In the genomic region with DNA sequence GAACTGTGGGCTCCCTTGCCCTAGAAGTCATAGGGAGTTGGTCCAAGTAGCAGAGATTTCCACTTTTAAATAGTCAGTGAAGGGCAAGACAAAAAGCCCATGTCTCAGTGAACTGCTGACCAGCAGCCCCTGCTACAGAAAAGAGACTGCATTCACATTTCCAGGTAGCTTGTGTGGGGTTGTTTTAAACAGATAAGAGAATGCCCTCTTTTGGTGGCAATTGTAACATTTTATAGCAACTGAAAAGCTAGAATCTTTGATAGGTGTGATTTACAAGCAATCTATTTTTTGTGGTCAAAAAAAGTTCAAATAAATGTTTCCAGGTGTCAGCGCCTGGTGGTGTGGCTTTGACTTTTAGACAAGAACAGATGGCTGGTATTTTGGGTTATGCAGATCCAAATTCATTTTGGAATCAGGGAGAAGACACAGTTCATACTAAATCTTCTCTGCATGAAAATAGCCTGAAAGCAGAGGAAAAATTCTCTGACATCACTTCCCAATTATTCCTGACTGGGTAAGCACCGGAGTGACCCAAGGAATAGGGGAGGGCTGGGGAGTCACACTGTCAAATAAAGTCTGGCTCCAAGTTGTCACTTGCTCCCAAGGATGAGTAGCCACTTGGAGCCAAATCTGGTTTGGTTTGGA, we compare ENCODE assay signal across 24 cellular contexts. TPM values are rescaled to one million over a fixed set of nuclear protein-coding genes. Genes with fewer than 3 reads are reported as not detected.
A peak's percentile ranks its signal among the peaks of the same experiment; 100 is the strongest.
DNase-seq lines count a peak whose midpoint lies in the region; ATAC-seq and TF ChIP-seq lines count a peak whose summit lies in the region.
"Had no signal": no experiment of that assay in that cellular context is flagged by ENCODE, and none has a peak within 500 bp of the region (broad histone marks: within the 10 kb centered on the region; RNA-seq: fewer than 3 reads in every experiment).

No MANE protein-coding gene starts in this region.

- H3K27me3 ChIP-seq in DND-41 (ENCODE audit: insufficient read depth, low read length, poor library complexity) = peaks cover 6% of the 10 kb centered on the region
- peaks cover 29% of the 10 kb centered on the region for H3K27me3 ChIP-seq in SJCRH30

- H3K4me3 ChIP-seq in DND-41 (ENCODE audit: low read depth in 1 of 2, low read length in 2 of 2) (no peak overlapping the region), SJCRH30 (no peak overlapping the region)
- H3K4me3 ChIP-seq: SK-N-MC had no signal

- H4K20me1 ChIP-seq in DND-41 (ENCODE audit: insufficient read depth, low read length) = no peaks in the 10 kb centered on the region

- no peak overlapping the region for H3K27ac Mint-ChIP-seq in central memory CD8-positive, alpha-beta T cell (ENCODE audit: low read depth)
- peak overlapping the region in 5 of 10 donors; percentile 14 to 93 (median 83) for H3K27ac Mint-ChIP-seq in naive thymus-derived CD8-positive, alpha-beta T cell
- H3K27ac Mint-ChIP-seq: activated T-helper 2 cell treated with anti-CD3 and anti-CD28 coated beads, Interferon-gamma antibody, Interleukin-2, Interleukin-4, amounts not matched to agents 10 μg/mL and 5 μg/mL and 100 μg/mL, durations not matched to agents 14 hours and 24 hours and 36 hours; endodermal cell; neural progenitor cell; T-helper 17 cell had no signal

- peak; percentile 16 for TF ChIP-seq CTCF in DND-41 (IDR thresholded peaks at IDR 0.05; ENCODE audit: borderline replicate concordance, extremely low read depth, low read length, poor library complexity, severe bottlenecking)

- POLR2A ChIA-PET in naive thymus-derived CD8-positive, alpha-beta T cell (lab: Charles Lee) = interaction anchor here (0.6 kb wide), 1 partner anchor 418 kb away, joined by 3 read pairs; no protein-coding TSS in a partner anchor

- H3K9me3 ChIP-seq in DND-41 (ENCODE audit: insufficient read depth, low read length, severe bottlenecking) = peaks cover 2% of the 10 kb centered on the region
- no peaks in the 10 kb centered on the region for H3K9me3 ChIP-seq in SJCRH30 (replicated peaks)

- no peak for ATAC-seq in DND-41 (ENCODE audit: insufficient read depth, low read depth)
- ATAC-seq in central memory CD8-positive, alpha-beta T cell (replicated peaks; ENCODE audit: extremely low read depth, poor library complexity, severe bottlenecking) = no peak
- ATAC-seq in naive thymus-derived CD8-positive, alpha-beta T cell = no peak
- ATAC-seq: PC-3 had no signal

- DNase-seq in DND-41 (no peak), NAMALWA (ENCODE audit: low spot score) (peak; percentile 14), activated gamma-delta T cell (lab: John Stamatoyannopoulos, UW) (no peak), GM03348 (ENCODE audit: low spot score) (no peak), SJCRH30 (no peak)
- no peak for DNase-seq in central memory CD8-positive, alpha-beta T cell (ENCODE audit: low spot score in 2 of 2)
- no peak for DNase-seq in naive thymus-derived CD8-positive, alpha-beta T cell
- DNase-seq: endodermal cell, glutamatergic neuron, mammary epithelial cell, PC-3 had no signal

- peaks cover 23% of the 10 kb centered on the region for H3K4me1 Mint-ChIP-seq in central memory CD8-positive, alpha-beta T cell
- H3K4me1 Mint-ChIP-seq in naive thymus-derived CD8-positive, alpha-beta T cell = peaks cover 9 to 29% (median 25%) of the 10 kb centered on the region in 4 donors

- peaks cover 12% of the 10 kb centered on the region for H3K27me3 Mint-ChIP-seq in central memory CD8-positive, alpha-beta T cell
- H3K27me3 Mint-ChIP-seq in naive thymus-derived CD8-positive, alpha-beta T cell = peaks cover 0 to 8% (median 0%) of the 10 kb centered on the region in 5 donors
- H3K27me3 Mint-ChIP-seq: stimulated activated memory B cell treated with anti-CD40 and anti-IgM and Interleukin-4, amounts not matched to agents 10 μg/mL and 1 μg/mL and 100 μg/mL, for 72 hours had no signal

- H2AFZ ChIP-seq in DND-41 (ENCODE audit: low read depth, low read length) = no peak overlapping the region
- H2AFZ ChIP-seq: parathyroid adenoma had no signal

- H3K79me2 ChIP-seq in DND-41 (ENCODE audit: insufficient read depth, low read length) = no peaks in the 10 kb centered on the region
- H3K79me2 ChIP-seq: parathyroid adenoma had no signal

- H3K4me1 ChIP-seq in DND-41 (ENCODE audit: insufficient read depth, low read length) = peaks cover 20% of the 10 kb centered on the region
- no peaks in the 10 kb centered on the region for H3K4me1 ChIP-seq in SJCRH30
- H3K4me1 ChIP-seq: parathyroid adenoma had no signal

- H3K36me3 ChIP-seq in DND-41 (ENCODE audit: insufficient read depth, low read length) = no peaks in the 10 kb centered on the region
- H3K36me3 ChIP-seq in SJCRH30 = no peaks in the 10 kb centered on the region
- H3K36me3 ChIP-seq: neural progenitor cell had no signal

- no peak overlapping the region for H3K27ac ChIP-seq in DND-41 (ENCODE audit: low read length)
- H3K27ac ChIP-seq in SJCRH30 = no peak overlapping the region
- H3K27ac ChIP-seq: C4-2B, HL-60, neural progenitor cell, parathyroid adenoma, SK-N-MC had no signal

- peak overlapping the region; percentile 80 for H3K4me3 Mint-ChIP-seq in central memory CD8-positive, alpha-beta T cell
- peak overlapping the region; percentile 28 to 94 (median 89) for H3K4me3 Mint-ChIP-seq in naive thymus-derived CD8-positive, alpha-beta T cell

- H3K36me3 Mint-ChIP-seq in central memory CD8-positive, alpha-beta T cell (ENCODE audit: insufficient read depth) = no peaks in the 10 kb centered on the region
- H3K36me3 Mint-ChIP-seq in naive thymus-derived CD8-positive, alpha-beta T cell = no peaks in the 10 kb centered on the region
- H3K36me3 Mint-ChIP-seq: activated naive CD8-positive, alpha-beta T cell treated with anti-CD3 and anti-CD28 coated beads, Interleukin-2, amount 10 ng/mL, durations not matched to agents 7 days and 5 days; neural progenitor cell; stimulated activated memory B cell treated with anti-CD40 and anti-IgM and Interleukin-4, amounts not matched to agents 10 μg/mL and 1 μg/mL and 100 μg/mL, for 72 hours had no signal

- no peak overlapping the region for H3K9ac ChIP-seq in DND-41 (ENCODE audit: low read depth, low read length)
- H3K9ac ChIP-seq: neural progenitor cell, parathyroid adenoma had no signal

- no peaks in the 10 kb centered on the region for H3K9me3 Mint-ChIP-seq in central memory CD8-positive, alpha-beta T cell
- peaks cover 0 to 8% (median 0%) of the 10 kb centered on the region in 9 donors for H3K9me3 Mint-ChIP-seq in naive thymus-derived CD8-positive, alpha-beta T cell
- H3K9me3 Mint-ChIP-seq: activated naive CD8-positive, alpha-beta T cell treated with anti-CD3 and anti-CD28 coated beads, Interleukin-2, amount 10 ng/mL, durations not matched to agents 7 days and 5 days; activated T-helper 2 cell treated with anti-CD3 and anti-CD28 coated beads, Interferon-gamma antibody, Interleukin-2, Interleukin-4, amounts not matched to agents 10 μg/mL and 5 μg/mL and 100 μg/mL, durations not matched to agents 14 hours and 24 hours and 36 hours had no signal

- peak overlapping the region; percentile 63; the same call in 1 of the 2 replicates for H3K4me2 ChIP-seq in DND-41 (ENCODE audit: insufficient read depth, low read length)

RNA-seq across cellular contexts. Expression of a gene that starts 26.2 kb away (rescaled TPM):
- under 1 TPM in 1 of 2 experiments, not detected in 1; 0.08 TPM for total RNA-seq in naive thymus-derived CD8-positive, alpha-beta T cell
- polyA plus RNA-seq in naive thymus-derived CD8-positive, alpha-beta T cell = not detected
- total RNA-seq in SJCRH30 (2014; rRNA removed; shearing (Covaris generic)) = not detected in 2 replicates
- total RNA-seq: activated naive CD8-positive, alpha-beta T cell treated with anti-CD3 and anti-CD28 coated beads, Interleukin-2, amount 10 ng/mL, durations not matched to agents 7 days and 5 days; activated T-helper 2 cell treated with anti-CD3 and anti-CD28 coated beads, Interferon-gamma antibody, Interleukin-2, Interleukin-4, amounts not matched to agents 10 μg/mL and 5 μg/mL and 100 μg/mL, durations not matched to agents 14 hours and 24 hours and 36 hours; endodermal cell; H7; mammary epithelial cell; mucosa of gallbladder; PC-3; skeletal muscle tissue; T-helper 17 cell had no signal
- polyA plus RNA-seq: aorta, mammary epithelial cell had no signal
